Comparison of ENCODE assay signal across 10 cellular contexts in the genomic region with DNA sequence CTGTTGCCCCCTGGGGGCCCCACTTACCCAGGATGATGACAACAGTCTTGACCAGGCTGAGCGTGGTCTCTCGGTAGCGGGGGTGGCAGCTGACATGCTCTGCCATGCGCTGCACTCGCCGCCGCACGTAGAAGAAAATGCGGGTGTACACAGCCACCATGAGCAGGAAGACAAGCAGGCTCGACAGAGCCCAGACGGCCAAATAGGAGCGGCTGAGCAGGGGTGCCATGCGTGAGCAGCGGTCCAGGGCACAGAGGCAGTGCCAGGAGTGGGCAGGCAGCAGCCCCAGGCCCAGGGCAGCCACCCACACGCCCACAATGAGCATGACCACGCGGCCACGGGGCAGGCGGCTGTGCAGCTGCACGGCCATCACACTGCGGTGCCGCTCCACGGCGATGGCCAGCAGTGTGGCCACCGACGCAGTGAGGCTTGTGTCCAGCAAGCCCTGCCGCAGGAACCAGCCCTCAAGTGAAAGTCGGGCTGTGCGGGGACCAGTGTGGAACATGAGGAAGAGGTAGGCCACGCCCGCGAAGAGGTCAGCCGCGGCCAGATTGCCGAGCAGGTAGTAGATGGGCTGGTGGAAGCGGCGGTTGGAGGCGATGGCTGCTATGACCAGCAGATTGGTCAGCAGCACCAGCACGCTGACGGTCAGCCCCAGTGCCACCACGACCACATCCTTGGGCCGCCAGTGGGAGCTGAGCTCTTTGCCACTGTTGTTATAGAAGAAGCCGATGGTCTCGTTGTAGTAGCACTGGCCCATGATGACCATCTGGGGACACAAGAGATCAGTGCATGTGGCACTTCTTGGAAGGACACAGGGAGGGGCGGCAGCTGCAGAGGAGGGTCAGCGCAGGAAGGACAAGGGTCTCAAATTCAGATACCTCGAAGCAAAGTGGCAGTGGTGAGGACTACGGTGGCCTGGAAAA. TPM values are rescaled to one million over a fixed set of nuclear protein-coding genes. Genes with fewer than 3 reads are reported as not detected.
DNase-seq lines count a peak whose midpoint lies in the region; ATAC-seq and TF ChIP-seq lines count a peak whose summit lies in the region.
"Had no signal": no experiment of that assay in that cellular context is flagged by ENCODE, and none has a peak within 500 bp of the region (broad histone marks: within the 10 kb centered on the region; RNA-seq: fewer than 3 reads in every experiment).

No MANE protein-coding gene starts in this region.

- POLR2A ChIA-PET in RWPE1 (lab: Yijun Ruan, JAX; ENCODE audit: low non-redundant PET), result no interaction called here

- DNase-seq in GM12864 (ENCODE audit: low read depth) (no peak), RWPE1 (ENCODE audit: low spot score) (no peak), epithelial cell of esophagus (ENCODE audit: low read depth) (no peak), progenitor cell of endocrine pancreas (ENCODE audit: low spot score, unreplicated experiment) (no peak), NCI-H1105 (lab: John Stamatoyannopoulos, UW) (no peak), NCI-H1417 treated with DMSO at 0.1 percent for 48 hours (lab: John Stamatoyannopoulos, UW) (no peak)
- DNase-seq in NK-92 treated with Interleukin-12 subunit alpha and Interleukin-12 subunit beta, amount 100 ng/mL, for 24 hours (lab: John Stamatoyannopoulos, UW), result no peak
- DNase-seq: head of caudate nucleus had no signal

- no peaks in the 10 kb centered on the region for H3K27me3 Mint-ChIP-seq in progenitor cell of endocrine pancreas

- peak overlapping the region; percentile 96 for H3K27ac Mint-ChIP-seq in progenitor cell of endocrine pancreas

- peaks cover 17% of the 10 kb centered on the region for H3K4me1 Mint-ChIP-seq in progenitor cell of endocrine pancreas (ENCODE audit: low read depth)

- no peak for ATAC-seq in GM19455 (IDR thresholded peaks at IDR 0.05; ENCODE audit: unreplicated experiment)

- no peak for TF ChIP-seq CTCF in GM12864 (IDR thresholded peaks at IDR 0.05; ENCODE audit: low read depth, low read length, missing control alignments)
- TF ChIP-seq CTCF in RWPE1 (conservative IDR thresholded peaks at IDR 0.05; ENCODE audit: low read depth), result no peak
- no peak for TF ChIP-seq CTCF in epithelial cell of esophagus (IDR thresholded peaks at IDR 0.05; ENCODE audit: insufficient read depth, low read depth, low read length, missing control alignments)
- TF ChIP-seq CTCF in progenitor cell of endocrine pancreas (IDR thresholded peaks at IDR 0.05; ENCODE audit: unreplicated experiment), result no peak

- H3K9me3 Mint-ChIP-seq in progenitor cell of endocrine pancreas (ENCODE audit: low read depth), result no peaks in the 10 kb centered on the region

- CTCF ChIA-PET in RWPE1 (lab: Yijun Ruan, JAX), result interaction anchor here (0.6 to 1.3 kb wide), 5 partner anchors 16 to 243 kb away, joined by 3 to 4 read pairs (median 3); a partner anchor contains a TSS

- H3K4me3 ChIP-seq in GM12864 (ENCODE audit: low read depth, low read length) (peak overlapping the region; percentile 67), epithelial cell of esophagus (ENCODE audit: low read length) (peak overlapping the region; percentile 55)

- peak overlapping the region; percentile 84 for H3K27ac ChIP-seq in RWPE1
- H3K27ac ChIP-seq: psoas muscle had no signal

- H3K4me3 Mint-ChIP-seq in progenitor cell of endocrine pancreas (ENCODE audit: low read depth), result peak overlapping the region; percentile 86

- H3K36me3 Mint-ChIP-seq in progenitor cell of endocrine pancreas (ENCODE audit: insufficient read depth), result peaks cover 21% of the 10 kb centered on the region

RNA-seq across cellular contexts. Expression of a gene that starts 1.2 kb away (rescaled TPM):
- 164 and 170 TPM in 2 replicates for total RNA-seq in progenitor cell of endocrine pancreas

RNA-seq across cellular contexts. Expression of a gene that starts 8.3 kb away (rescaled TPM):
- total RNA-seq in progenitor cell of endocrine pancreas, result 5.0 and 5.2 TPM in 2 replicates

RNA-seq across cellular contexts. Expression of a gene that starts 16.7 kb away (rescaled TPM):
- 29.2 and 30.5 TPM in 2 replicates for total RNA-seq in progenitor cell of endocrine pancreas

RNA-seq across cellular contexts. Expression of a gene that starts 36.7 kb away (rescaled TPM):
- total RNA-seq in progenitor cell of endocrine pancreas, result 81.1 and 87.1 TPM in 2 replicates

RNA-seq across cellular contexts. Expression of a gene that starts 41.9 kb away (rescaled TPM):
- 15.3 and 15.6 TPM in 2 replicates for total RNA-seq in progenitor cell of endocrine pancreas
